In the genomic region with DNA sequence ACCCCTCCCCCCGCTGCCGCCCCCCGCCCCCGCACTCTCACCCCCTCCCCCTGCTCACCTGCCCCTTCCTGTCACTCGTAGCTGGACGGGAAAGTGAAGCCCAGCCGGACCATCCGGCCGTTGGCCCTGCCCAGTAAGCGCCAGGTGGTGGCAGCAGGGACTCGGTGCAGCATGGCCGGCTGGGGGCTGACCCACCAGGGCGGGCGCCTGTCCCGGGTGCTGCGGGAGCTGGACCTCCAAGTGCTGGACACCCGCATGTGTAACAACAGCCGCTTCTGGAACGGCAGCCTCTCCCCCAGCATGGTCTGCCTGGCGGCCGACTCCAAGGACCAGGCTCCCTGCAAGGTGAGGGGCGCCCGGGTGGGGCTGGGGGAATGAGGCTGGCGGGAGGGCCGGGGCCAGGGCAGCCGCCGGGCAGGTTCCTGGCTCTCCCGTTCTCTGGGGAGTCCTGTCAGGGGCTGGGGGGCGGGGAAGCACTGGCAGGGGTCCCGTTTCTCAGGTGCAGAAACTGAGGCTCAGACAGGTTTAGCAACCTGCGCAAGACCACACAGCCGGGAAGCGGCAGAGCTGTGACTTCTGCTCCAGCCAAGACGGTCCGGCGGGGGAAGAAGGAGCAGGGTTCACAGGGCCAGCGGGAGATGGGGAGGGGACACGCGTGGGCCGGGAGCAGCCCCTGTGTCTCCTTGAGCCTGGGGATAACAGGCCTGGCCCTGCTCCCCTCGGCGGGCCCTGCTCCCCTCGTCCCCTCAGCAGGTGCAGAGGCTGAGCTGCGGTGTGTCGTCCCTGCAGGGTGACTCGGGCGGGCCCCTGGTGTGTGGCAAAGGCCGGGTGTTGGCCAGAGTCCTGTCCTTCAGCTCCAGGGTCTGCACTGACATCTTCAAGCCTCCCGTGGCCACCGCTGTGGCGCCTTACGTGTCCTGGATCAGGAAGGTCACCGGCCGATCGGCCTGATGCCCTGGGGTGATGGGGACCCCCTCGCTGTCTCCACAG, we compare ENCODE assay signal across 20 cellular contexts. TPM values are rescaled to one million over a fixed set of nuclear protein-coding genes. Genes with fewer than 3 reads are reported as not detected.
A peak's percentile ranks its signal among the peaks of the same experiment; 100 is the strongest.
DNase-seq lines count a peak whose midpoint lies in the region; TF ChIP-seq lines count a peak whose summit lies in the region.
"Had no signal": no experiment of that assay in that cellular context is flagged by ENCODE, and none has a peak within 500 bp of the region (broad histone marks: within the 10 kb centered on the region; RNA-seq: fewer than 3 reads in every experiment).

No MANE protein-coding gene starts in this region.

- H2AFZ ChIP-seq in H9 (ENCODE audit: low read length): no peak overlapping the region
- H2AFZ ChIP-seq: neural progenitor cell had no signal

- no peaks in the 10 kb centered on the region; a peak in 1 of 5 replicates for H3K9me3 Mint-ChIP-seq in H9
- H3K9me3 Mint-ChIP-seq: activated T-helper 17 cell treated with anti-CD3 and anti-CD28 coated beads, Interleukin-2, amount 50 U/mL, for 72 hours; central memory CD8-positive, alpha-beta T cell; neural progenitor cell had no signal

- H3K4me1 ChIP-seq in H9 (ENCODE audit: insufficient read depth, low read length): no peaks in the 10 kb centered on the region

- no peak overlapping the region for H3K14ac ChIP-seq in H9 (ENCODE audit: insufficient read depth, low read length)

- no peak overlapping the region for H4K91ac ChIP-seq in H9 (ENCODE audit: insufficient read length, low read depth, low read length)

- H2BK12ac ChIP-seq in H9 (ENCODE audit: insufficient read length, low read depth, low read length): no peak overlapping the region

- H3K36me3 ChIP-seq in kidney epithelial cell (ENCODE audit: control insufficient read depth, insufficient read depth, low read length): no peaks in the 10 kb centered on the region
- H3K36me3 ChIP-seq: neural progenitor cell, tibial artery had no signal

- H3K4me1 Mint-ChIP-seq in H9: peaks cover 2 to 6% of the 10 kb centered on the region in 2 experiments; a peak in 1 of 4 replicates

- H3K9ac ChIP-seq in H9 (ENCODE audit: extremely low read depth, insufficient read length, low read length): no peak overlapping the region
- H3K9ac ChIP-seq: neural progenitor cell had no signal

- H3K4ac ChIP-seq in H9 (ENCODE audit: low read depth, low read length): no peak overlapping the region

- TF ChIP-seq CTCF in 22Rv1 (IDR thresholded peaks at IDR 0.05): peak; percentile 28; the same call in 1 of the 2 replicates
- no peak for TF ChIP-seq CTCF in H9 (conservative IDR thresholded peaks at IDR 0.05)
- TF ChIP-seq CTCF in kidney epithelial cell (IDR thresholded peaks at IDR 0.05; ENCODE audit: insufficient read depth, low read length, poor library complexity, severe bottlenecking): peak; percentile 2

- no peaks in the 10 kb centered on the region for H3K79me1 ChIP-seq in H9 (ENCODE audit: insufficient read depth, low read depth, low read length, poor library complexity, severe bottlenecking)

- H2AK5ac ChIP-seq in H9 (ENCODE audit: insufficient read length, low read length): no peak overlapping the region

- no peak overlapping the region for H3K4me3 Mint-ChIP-seq in H9
- H3K4me3 Mint-ChIP-seq: activated T-helper 17 cell treated with anti-CD3 and anti-CD28 coated beads, Interleukin-2, amount 50 U/mL, for 72 hours; central memory CD8-positive, alpha-beta T cell; neural progenitor cell had no signal

- no peak overlapping the region for H4K5ac ChIP-seq in H9 (ENCODE audit: insufficient read length, low read depth, low read length)

- H4K20me1 ChIP-seq in H9 (ENCODE audit: control insufficient read depth, insufficient read depth, insufficient read length): no peaks in the 10 kb centered on the region

- no peak overlapping the region for H2BK120ac ChIP-seq in H9 (ENCODE audit: low read depth, low read length, poor library complexity, severe bottlenecking)

- H3K56ac ChIP-seq in H9 (ENCODE audit: insufficient read length, low read depth, low read length): no peak overlapping the region

- H3K23ac ChIP-seq in H9 (ENCODE audit: insufficient read length, low read depth, low read length): no peak overlapping the region

- H3K23me2 ChIP-seq in H9 (ENCODE audit: insufficient read length, low read depth, low read length, poor library complexity, severe bottlenecking): no peaks in the 10 kb centered on the region

- H4K8ac ChIP-seq in H9 (replicated peaks; ENCODE audit: insufficient read length, low read depth, low read length): no peak overlapping the region

- H3K27ac Mint-ChIP-seq in H9: no peak overlapping the region
- H3K27ac Mint-ChIP-seq: activated T-helper 17 cell treated with anti-CD3 and anti-CD28 coated beads, Interleukin-2, amount 50 U/mL, for 72 hours; neural progenitor cell had no signal

- no peak overlapping the region for H3T11ph ChIP-seq in H9 (ENCODE audit: low read length)

- H3K4me2 ChIP-seq in H9 (ENCODE audit: insufficient read depth, insufficient read length, low read length): no peak overlapping the region
- H3K4me2 ChIP-seq: neural progenitor cell, smooth muscle cell had no signal

- H2BK15ac ChIP-seq in H9 (ENCODE audit: low read depth, low read length): no peak overlapping the region

- DNase-seq in H9 (peak; percentile 29), kidney epithelial cell (ENCODE audit: low read depth) (no peak), NCI-H748 (lab: John Stamatoyannopoulos, UW; ENCODE audit: unreplicated experiment) (no peak), NCI-H2171 treated with DMSO at 0.1 percent for 48 hours (lab: John Stamatoyannopoulos, UW) (no peak)
- no peak for DNase-seq in stimulated activated CD4-positive, alpha-beta T cell treated with anti-CD3 and anti-CD28 coated beads, Interleukin-15, amount 100 ng/mL, for 24 hours
- DNase-seq: activated naive CD4-positive, alpha-beta T cell treated with anti-CD3 and anti-CD28 coated beads, Interleukin-2, amount 50 U/mL, for 16 hours; body of pancreas; HCEC 1CT; NCI-H2227 treated with DMSO at 0.1 percent for 48 hours; NCI-H748 treated with DMSO at 0.1 percent for 48 hours; stimulated activated CD4-positive, alpha-beta T cell treated with anti-CD3 and anti-CD28 coated beads, Interleukin-1b, Interleukin-23, amount 100 ng/mL, for 48 hours; tibial artery had no signal

- H3K27me3 ChIP-seq in H9 (ENCODE audit: insufficient read depth, low read length) (no peaks in the 10 kb centered on the region), kidney epithelial cell (ENCODE audit: control insufficient read depth, insufficient read depth, low read length) (peaks cover 11% of the 10 kb centered on the region)

- H3K36me3 Mint-ChIP-seq in H9 (ENCODE audit: insufficient read depth in 1 of 3, low read depth in 3 of 3): no peaks in the 10 kb centered on the region
- H3K36me3 Mint-ChIP-seq: neural progenitor cell had no signal

- no peaks in the 10 kb centered on the region for H3K9me3 ChIP-seq in H9 (ENCODE audit: control insufficient read depth, low read depth, low read length)
- H3K9me3 ChIP-seq: body of pancreas, tibial artery had no signal

- H2BK20ac ChIP-seq in H9 (ENCODE audit: low read depth, low read length, poor library complexity, severe bottlenecking): no peak overlapping the region

- WGBS in H9 (ENCODE audit: extremely low coverage, insufficient read length, low lambda C conversion rate): no CpG with 5 or more reads among the region's 56 CpGs

- H3K4me3 ChIP-seq in kidney epithelial cell (ENCODE audit: low read depth, low read length): no peak overlapping the region
- H3K4me3 ChIP-seq: body of pancreas, neural progenitor cell, smooth muscle cell, tibial artery had no signal

- no peak overlapping the region for H2BK5ac ChIP-seq in H9 (ENCODE audit: insufficient read length, low read length)

- H3K27me3 Mint-ChIP-seq in H9 (ENCODE audit: low read depth): peaks cover 20% of the 10 kb centered on the region
- H3K27me3 Mint-ChIP-seq: activated T-helper 17 cell treated with anti-CD3 and anti-CD28 coated beads, Interleukin-2, amount 50 U/mL, for 72 hours; central memory CD8-positive, alpha-beta T cell had no signal

- H3K79me2 ChIP-seq in H9 (ENCODE audit: insufficient read depth, low read length): no peaks in the 10 kb centered on the region

- H3K27ac ChIP-seq in 22Rv1 (peak overlapping the region; percentile 47; the same call in 1 of the 2 replicates), H9 (ENCODE audit: insufficient read length, low read depth, low read length) (no peak overlapping the region)
- H3K27ac ChIP-seq: body of pancreas, HL-60, neural progenitor cell, tibial artery had no signal

- H3K18ac ChIP-seq in H9 (ENCODE audit: insufficient read length, low read depth, low read length): no peak overlapping the region

RNA-seq across cellular contexts. Expression of a gene that starts 5.3 kb away (rescaled TPM):
- total RNA-seq in H9 (2021) (0.64 and 0.66 TPM in 2 replicates), kidney epithelial cell (not detected in 2 replicates)
- total RNA-seq: esophagus mucosa, myocyte, smooth muscle cell had no signal

RNA-seq across cellular contexts. Expression of a gene that starts 17.6 kb away (rescaled TPM):
- total RNA-seq in H9 (2021) (109 and 112 TPM in 2 replicates), kidney epithelial cell (168 and 194 TPM in 2 replicates)

RNA-seq across cellular contexts. Expression of a gene that starts 23.3 kb away (rescaled TPM):
- total RNA-seq in H9 (2021) (715 and 719 TPM in 2 replicates), kidney epithelial cell (838 and 979 TPM in 2 replicates)

RNA-seq across cellular contexts. Expression of a gene that starts 40.5 kb away (rescaled TPM):
- total RNA-seq in H9 (2021): 3.7 and 4.1 TPM in 2 replicates
- 0.13 and 0.48 TPM in 2 replicates for total RNA-seq in kidney epithelial cell

RNA-seq across cellular contexts. Expression of a gene that starts 41.8 kb away (rescaled TPM):
- total RNA-seq in H9 (2021) (7.4 and 8.1 TPM in 2 replicates), kidney epithelial cell (52.7 and 68.8 TPM in 2 replicates)
